ENCODE assay signal across 15 cellular contexts in genomic region chr4:5504486-5504885, GRCh38.
"Had no signal": no experiment of that assay in that cellular context is flagged by ENCODE, and none has a peak within 500 bp of the region (broad histone marks: within the 10 kb centered on the region; RNA-seq: fewer than 3 reads in every experiment).

No MANE protein-coding gene starts in this region.

- H3K27me3 ChIP-seq: colonic mucosa, hepatocyte, right atrium auricular region, sigmoid colon, stomach, transverse colon had no signal

- H3K36me3 ChIP-seq: colonic mucosa, right atrium auricular region, sigmoid colon, transverse colon had no signal

- ATAC-seq: naive thymus-derived CD8-positive, alpha-beta T cell had no signal

- H3K4me3 ChIP-seq: colonic mucosa, hepatocyte, right atrium auricular region, sigmoid colon, skin epidermis, stomach, thoracic aorta, transverse colon had no signal

- H3K9me3 ChIP-seq: colonic mucosa, right atrium auricular region, sigmoid colon, stomach, thoracic aorta, transverse colon had no signal

- DNase-seq: colonic mucosa; dermis blood vessel endothelial cell; foreskin melanocyte; head of caudate nucleus; naive thymus-derived CD8-positive, alpha-beta T cell; sigmoid colon; stimulated activated CD4-positive, alpha-beta T cell treated with anti-CD3 and anti-CD28 coated beads, Interleukin-2, amount 100 ng/mL, for 24 hours; stimulated activated naive CD4-positive, alpha-beta T cell; stomach; substantia nigra; transverse colon had no signal

- H3K27ac ChIP-seq: colonic mucosa, hepatocyte, right atrium auricular region, sigmoid colon, skin epidermis, stomach, thoracic aorta, transverse colon had no signal

- H3K4me1 ChIP-seq: colonic mucosa, right atrium auricular region, sigmoid colon, stomach, transverse colon had no signal
